In genomic region chr14:56798447-56799326, GRCh38 we compare ENCODE assay signal across 25 cellular contexts. TPM values are rescaled to one million over a fixed set of nuclear protein-coding genes. Genes with fewer than 3 reads are reported as not detected.
DNase-seq lines count a peak whose midpoint lies in the region; ATAC-seq, FAIRE-seq and TF ChIP-seq lines count a peak whose summit lies in the region.
"Had no signal": no experiment of that assay in that cellular context is flagged by ENCODE, and none has a peak within 500 bp of the region (broad histone marks: within the 10 kb centered on the region; RNA-seq: fewer than 3 reads in every experiment).

No MANE protein-coding gene starts in this region.

- CTCF ChIA-PET in SK-N-SH (lab: Yijun Ruan, JAX), result no interaction called here
- CTCF ChIA-PET in PC-9 (lab: Charles Lee), result no interaction called here

- H3K9me2 ChIP-seq in SK-N-SH (no peaks in the 10 kb centered on the region), PC-9 (ENCODE audit: insufficient read depth) (no peaks in the 10 kb centered on the region)

- no peaks in the 10 kb centered on the region for H3K79me2 ChIP-seq in SK-N-SH (ENCODE audit: insufficient read depth)
- no peaks in the 10 kb centered on the region for H3K79me2 ChIP-seq in PC-9 (ENCODE audit: low read depth)

- H4K20me1 ChIP-seq in SK-N-SH (ENCODE audit: insufficient read depth) (no peaks in the 10 kb centered on the region), PC-9 (ENCODE audit: insufficient read depth) (no peaks in the 10 kb centered on the region)

- no peak for TF ChIP-seq EP300 in stomach (IDR thresholded peaks at IDR 0.05)
- no peak for TF ChIP-seq EP300 in SK-N-SH (IDR thresholded peaks at IDR 0.05; ENCODE audit: borderline replicate concordance in 1 of 2, low read depth in 1 of 2, low read length in 1 of 2)

- DNase-seq in HTR-8/SVneo (ENCODE audit: insufficient read length, low spot score) (no peak), coronary artery (ENCODE audit: low spot score) (no peak), left kidney (ENCODE audit: low read depth, low spot score) (peak; percentile 31), stomach (no peak), SK-N-SH (no peak), PC-9 (no peak)
- DNase-seq: activated CD4-positive, alpha-beta T cell treated with anti-CD3 and anti-CD28 coated beads, Interleukin-2, amount 50 U/mL, for 1 hour; activated T-cell treated with anti-CD3 and anti-CD28 coated beads, Interleukin-2, amount 50 U/mL, for 24 hours; Caco-2; dorsolateral prefrontal cortex; heart right ventricle; Kasumi-1; NCI-H1417; NCI-H774; nucleus accumbens; stimulated activated CD4-positive, alpha-beta T cell treated with anti-CD3 and anti-CD28 coated beads, Interleukin-4, amount 100 ng/mL, for 4 hours; stimulated activated CD8-positive, alpha-beta memory T cell treated with anti-CD3 and anti-CD28 coated beads, Interleukin-4, amount 100 ng/mL, for 48 hours had no signal

- POLR2A ChIA-PET in SK-N-SH (lab: Yijun Ruan, JAX), result no interaction called here
- POLR2A ChIA-PET in PC-9 (lab: Charles Lee; ENCODE audit: unreplicated experiment), result no interaction called here

- peak overlapping the region; percentile 58 for H3K4me3 ChIP-seq in coronary artery
- H3K4me3 ChIP-seq in stomach, result peak overlapping the region; percentile 30 to 43 (median 34)
- H3K4me3 ChIP-seq in SK-N-SH (ENCODE audit: low read depth in 2 of 2, low read length in 1 of 2), result no peak overlapping the region
- H3K4me3 ChIP-seq in PC-9, result no peak overlapping the region
- H3K4me3 ChIP-seq: SK-N-MC had no signal

- no peak for TF ChIP-seq RAD21 in SK-N-SH (IDR thresholded peaks at IDR 0.05; ENCODE audit: low read length)

- H3K4me2 ChIP-seq in SK-N-SH (no peak overlapping the region), PC-9 (no peak overlapping the region)

- FAIRE-seq in HTR-8/SVneo (lab: Jason Lieb, UNC), result peak; percentile 23
- FAIRE-seq: bronchial epithelial cell, H54, RCC 7860 had no signal

- TF ChIP-seq CTCF in coronary artery (IDR thresholded peaks at IDR 0.05) (no peak), stomach (IDR thresholded peaks at IDR 0.05) (no peak), SK-N-SH (IDR thresholded peaks at IDR 0.05) (no peak), PC-9 (conservative IDR thresholded peaks at IDR 0.05) (no peak)

- BruUV-seq in PC-9 (replicated peaks; lab: Mats Ljungman, UMichigan), result no TSS peak

- peaks cover 33 to 100% (median 95%) of the 10 kb centered on the region in 3 donors for H3K27me3 ChIP-seq in stomach
- H3K27me3 ChIP-seq in SK-N-SH (ENCODE audit: insufficient read depth), result peaks cover 73% of the 10 kb centered on the region
- no peaks in the 10 kb centered on the region; the same call in 1 of the 2 replicates for H3K27me3 ChIP-seq in PC-9 (ENCODE audit: insufficient read depth, low read depth)

- intact Hi-C loops in stomach (cut with DNase I; ENCODE audit: low total_unique reads), result no loop called here
- intact Hi-C loops in PC-9 (cut with micrococcal nuclease; ENCODE audit: unreplicated experiment), result no loop called here

- H3F3A ChIP-seq in SK-N-SH (replicated peaks; ENCODE audit: insufficient read depth), result no peaks in the 10 kb centered on the region
- H3F3A ChIP-seq in PC-9 (ENCODE audit: insufficient read depth, low read depth), result no peaks in the 10 kb centered on the region

- TF ChIP-seq POLR2A in stomach (IDR thresholded peaks at IDR 0.05), result no peak

- ATAC-seq in HG03025 (IDR thresholded peaks at IDR 0.05; ENCODE audit: low FRiP score, unreplicated experiment) (no peak), GM19463 (IDR thresholded peaks at IDR 0.05; ENCODE audit: unreplicated experiment) (no peak)

- no peak overlapping the region for H3K9ac ChIP-seq in SK-N-SH

- H2AFZ ChIP-seq in SK-N-SH (ENCODE audit: low read depth) (no peak overlapping the region), PC-9 (no peak overlapping the region)

- H3K27ac ChIP-seq in coronary artery (no peak overlapping the region), stomach (no peak overlapping the region), SK-N-SH (ENCODE audit: low read depth in 2 of 2, low read length in 1 of 2) (no peak overlapping the region), PC-9 (no peak overlapping the region)
- H3K27ac ChIP-seq: dorsolateral prefrontal cortex, heart right ventricle, SK-N-MC had no signal

- WGBS in stomach, 5 donors, result 7 to 14% (median 9%) methylated on average over 27 to 39 of the region's 39 CpGs
- WGBS in SK-N-SH (ENCODE audit: low lambda C conversion rate), result 12% methylated on average over 16 of the region's 39 CpGs

- H3K9me3 ChIP-seq in stomach (peaks cover 0 to 14% (median 2%) of the 10 kb centered on the region in 4 donors), SK-N-SH (no peaks in the 10 kb centered on the region), PC-9 (ENCODE audit: insufficient read depth, low read depth) (no peaks in the 10 kb centered on the region)

- H3K36me3 ChIP-seq in stomach, result no peaks in the 10 kb centered on the region
- no peaks in the 10 kb centered on the region for H3K36me3 ChIP-seq in SK-N-SH (replicated peaks in 1 of 2; ENCODE audit: control insufficient read depth in 1 of 2, insufficient read depth in 2 of 2, low read length in 1 of 2)
- H3K36me3 ChIP-seq in PC-9 (ENCODE audit: low read depth), result no peaks in the 10 kb centered on the region
- H3K36me3 ChIP-seq: heart right ventricle had no signal

- H3K4me1 ChIP-seq in stomach (peaks cover 12 to 43% (median 28%) of the 10 kb centered on the region in 4 donors), SK-N-SH (ENCODE audit: control insufficient read depth in 1 of 2, insufficient read depth in 2 of 2, low read depth in 1 of 2, low read length in 1 of 2) (no peaks in the 10 kb centered on the region), PC-9 (replicated peaks; ENCODE audit: insufficient read depth) (no peaks in the 10 kb centered on the region)

TF ChIP-seq in SK-N-SH, 30 proteins besides CTCF, POLR2A, EP300 and RAD21 (continues in another document):
- TF ChIP-seq, protein P1, sequence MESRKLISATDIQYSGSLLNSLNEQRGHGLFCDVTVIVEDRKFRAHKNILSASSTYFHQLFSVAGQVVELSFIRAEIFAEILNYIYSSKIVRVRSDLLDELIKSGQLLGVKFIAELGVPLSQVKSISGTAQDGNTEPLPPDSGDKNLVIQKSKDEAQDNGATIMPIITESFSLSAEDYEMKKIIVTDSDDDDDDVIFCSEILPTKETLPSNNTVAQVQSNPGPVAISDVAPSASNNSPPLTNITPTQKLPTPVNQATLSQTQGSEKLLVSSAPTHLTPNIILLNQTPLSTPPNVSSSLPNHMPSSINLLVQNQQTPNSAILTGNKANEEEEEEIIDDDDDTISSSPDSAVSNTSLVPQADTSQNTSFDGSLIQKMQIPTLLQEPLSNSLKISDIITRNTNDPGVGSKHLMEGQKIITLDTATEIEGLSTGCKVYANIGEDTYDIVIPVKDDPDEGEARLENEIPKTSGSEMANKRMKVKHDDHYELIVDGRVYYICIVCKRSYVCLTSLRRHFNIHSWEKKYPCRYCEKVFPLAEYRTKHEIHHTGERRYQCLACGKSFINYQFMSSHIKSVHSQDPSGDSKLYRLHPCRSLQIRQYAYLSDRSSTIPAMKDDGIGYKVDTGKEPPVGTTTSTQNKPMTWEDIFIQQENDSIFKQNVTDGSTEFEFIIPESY (IDR thresholded peaks at IDR 0.05; ENCODE audit: borderline replicate concordance, low read depth), result no peak
- TF ChIP-seq GABPA (IDR thresholded peaks at IDR 0.05; ENCODE audit: low read depth) (no peak), SMC3 (IDR thresholded peaks at IDR 0.05; ENCODE audit: low read depth, low read length) (no peak), TEAD4 (IDR thresholded peaks at IDR 0.05; ENCODE audit: borderline replicate concordance, insufficient read depth) (no peak), TAF1 (IDR thresholded peaks at IDR 0.05; ENCODE audit: borderline replicate concordance, low read depth, low read length) (no peak), MEF2A (IDR thresholded peaks at IDR 0.05; ENCODE audit: borderline replicate concordance, low read depth) (no peak), ELF1 (IDR thresholded peaks at IDR 0.05) (no peak), RXRA (IDR thresholded peaks at IDR 0.05; ENCODE audit: borderline replicate concordance, low read depth) (no peak), FOSL2 (IDR thresholded peaks at IDR 0.05; ENCODE audit: borderline replicate concordance, low read depth) (no peak)
- TF ChIP-seq, protein P2, sequence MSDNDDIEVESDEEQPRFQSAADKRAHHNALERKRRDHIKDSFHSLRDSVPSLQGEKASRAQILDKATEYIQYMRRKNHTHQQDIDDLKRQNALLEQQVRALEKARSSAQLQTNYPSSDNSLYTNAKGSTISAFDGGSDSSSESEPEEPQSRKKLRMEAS (IDR thresholded peaks at IDR 0.05; ENCODE audit: low read depth), result no peak
- TF ChIP-seq, protein P3, sequence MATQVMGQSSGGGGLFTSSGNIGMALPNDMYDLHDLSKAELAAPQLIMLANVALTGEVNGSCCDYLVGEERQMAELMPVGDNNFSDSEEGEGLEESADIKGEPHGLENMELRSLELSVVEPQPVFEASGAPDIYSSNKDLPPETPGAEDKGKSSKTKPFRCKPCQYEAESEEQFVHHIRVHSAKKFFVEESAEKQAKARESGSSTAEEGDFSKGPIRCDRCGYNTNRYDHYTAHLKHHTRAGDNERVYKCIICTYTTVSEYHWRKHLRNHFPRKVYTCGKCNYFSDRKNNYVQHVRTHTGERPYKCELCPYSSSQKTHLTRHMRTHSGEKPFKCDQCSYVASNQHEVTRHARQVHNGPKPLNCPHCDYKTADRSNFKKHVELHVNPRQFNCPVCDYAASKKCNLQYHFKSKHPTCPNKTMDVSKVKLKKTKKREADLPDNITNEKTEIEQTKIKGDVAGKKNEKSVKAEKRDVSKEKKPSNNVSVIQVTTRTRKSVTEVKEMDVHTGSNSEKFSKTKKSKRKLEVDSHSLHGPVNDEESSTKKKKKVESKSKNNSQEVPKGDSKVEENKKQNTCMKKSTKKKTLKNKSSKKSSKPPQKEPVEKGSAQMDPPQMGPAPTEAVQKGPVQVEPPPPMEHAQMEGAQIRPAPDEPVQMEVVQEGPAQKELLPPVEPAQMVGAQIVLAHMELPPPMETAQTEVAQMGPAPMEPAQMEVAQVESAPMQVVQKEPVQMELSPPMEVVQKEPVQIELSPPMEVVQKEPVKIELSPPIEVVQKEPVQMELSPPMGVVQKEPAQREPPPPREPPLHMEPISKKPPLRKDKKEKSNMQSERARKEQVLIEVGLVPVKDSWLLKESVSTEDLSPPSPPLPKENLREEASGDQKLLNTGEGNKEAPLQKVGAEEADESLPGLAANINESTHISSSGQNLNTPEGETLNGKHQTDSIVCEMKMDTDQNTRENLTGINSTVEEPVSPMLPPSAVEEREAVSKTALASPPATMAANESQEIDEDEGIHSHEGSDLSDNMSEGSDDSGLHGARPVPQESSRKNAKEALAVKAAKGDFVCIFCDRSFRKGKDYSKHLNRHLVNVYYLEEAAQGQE (IDR thresholded peaks at IDR 0.05; ENCODE audit: low read depth, low read length), result no peak

RNA-seq across cellular contexts. Expression of gene OTX2, which starts 11.6 kb away (rescaled TPM):
- total RNA-seq in stomach, result not detected
- not detected for polyA plus RNA-seq in stomach
- not detected in 2 replicates for polyA plus RNA-seq in SK-N-SH (2012; rRNA removed)
- polyA plus RNA-seq in SK-N-SH (2012; cell fraction: cytosol; rRNA removed), result not detected in 2 replicates
- polyA plus RNA-seq in SK-N-SH (2012; cell fraction: nucleus; rRNA removed), result not detected in 2 replicates
- total RNA-seq in PC-9 (2021), result not detected in 2 replicates
- total RNA-seq: bronchial epithelial cell, Caco-2, fibroblast of lung, heart right ventricle, mononuclear cell had no signal
- polyA plus RNA-seq: fibroblast of lung, heart right ventricle had no signal

Comparison
In these comparisons a context has a peak if more than half of its experiments do, and no peak if none do; other contexts are left out.
1. H3K4me3 ChIP-seq: peak in coronary artery (single experiment) and stomach (4 of 4); none in SK-N-SH (0 of 2) and PC-9 (single experiment).